18 cellular contexts compared by ENCODE assay signal in genomic region chr5:151019331-151019730, GRCh38. TPM values are rescaled to one million over a fixed set of nuclear protein-coding genes. Genes with fewer than 3 reads are reported as not detected.
DNase-seq lines count a peak whose midpoint lies in the region; ATAC-seq and TF ChIP-seq lines count a peak whose summit lies in the region.
"Had no signal": no experiment of that assay in that cellular context is flagged by ENCODE, and none has a peak within 500 bp of the region (broad histone marks: within the 10 kb centered on the region; RNA-seq: fewer than 3 reads in every experiment).

No MANE protein-coding gene starts in this region.

- H3K36me3 ChIP-seq in BLaER1 treated with 17β-estradiol and CSF1 and Interleukin-3, amounts not matched to agents 10 nM and 100 nM = peaks cover 0 to 10% (median 0%) of the 10 kb centered on the region in 11 experiments; a peak in 2 of 22 replicates
- H3K36me3 ChIP-seq in esophagus squamous epithelium (peaks cover 0 to 2% (median 0%) of the 10 kb centered on the region in 3 donors), psoas muscle (ENCODE audit: insufficient read depth in 1 of 2, low read depth in 1 of 2) (no peaks in the 10 kb centered on the region)
- H3K36me3 ChIP-seq: HAP-1, pancreas had no signal

- no peak overlapping the region for H3K4me3 ChIP-seq in BLaER1 treated with 17β-estradiol and CSF1 and Interleukin-3, amounts not matched to agents 10 nM and 100 nM
- H3K4me3 ChIP-seq in esophagus squamous epithelium = no peak overlapping the region
- no peak overlapping the region for H3K4me3 ChIP-seq in psoas muscle
- no peak overlapping the region for H3K4me3 ChIP-seq in dorsolateral prefrontal cortex

- peak overlapping the region in 9 of 11 experiments; percentile 1 to 99 (median 98); a peak in 8 of 22 replicates for H3K4me2 ChIP-seq in BLaER1 treated with 17β-estradiol and CSF1 and Interleukin-3, amounts not matched to agents 10 nM and 100 nM

- H4K20me1 ChIP-seq in BLaER1 treated with 17β-estradiol and CSF1 and Interleukin-3, amounts not matched to agents 10 nM and 100 nM = peaks cover 0 to 36% (median 6%) of the 10 kb centered on the region in 11 experiments; a peak in 10 of 22 replicates

- H3K27ac ChIP-seq in BLaER1 treated with 17β-estradiol and CSF1 and Interleukin-3, amounts not matched to agents 10 nM and 100 nM = no peak overlapping the region
- H3K27ac ChIP-seq in esophagus squamous epithelium (peak overlapping the region; percentile 79 to 96 (median 90)), psoas muscle (peak overlapping the region; percentile 96), dorsolateral prefrontal cortex (no peak overlapping the region)
- H3K27ac ChIP-seq: pancreas had no signal

- no peak for ATAC-seq in psoas muscle
- ATAC-seq: activated CD4-positive, alpha-beta T cell treated with anti-CD3 and anti-CD28 coated beads for 36 hours; activated T-cell treated with anti-CD3 and anti-CD28 coated beads, Interleukin-2, amount 50 U/mL, for 72 hours; left lung; pancreas had no signal

- intact Hi-C loops in esophagus squamous epithelium (cut with DNase I) (no loop called here), psoas muscle (cut with DNase I) (no loop called here), dorsolateral prefrontal cortex (cut with DNase I) (no loop called here)

- TF ChIP-seq CTCF in esophagus squamous epithelium (IDR thresholded peaks at IDR 0.05) = no peak
- no peak for TF ChIP-seq CTCF in psoas muscle (IDR thresholded peaks at IDR 0.05)
- TF ChIP-seq CTCF in dorsolateral prefrontal cortex (IDR thresholded peaks at IDR 0.05 in 54 of 56, conservative IDR thresholded peaks at IDR 0.05 in 2 of 56; ENCODE audit: low read depth in 1 of 56, partially characterized antibody in 56 of 56) = no peak

- peaks cover 0 to 26% (median 15%) of the 10 kb centered on the region in 11 experiments; a peak in 15 of 22 replicates for H3K27me3 ChIP-seq in BLaER1 treated with 17β-estradiol and CSF1 and Interleukin-3, amounts not matched to agents 10 nM and 100 nM
- no peaks in the 10 kb centered on the region for H3K27me3 ChIP-seq in esophagus squamous epithelium
- no peaks in the 10 kb centered on the region for H3K27me3 ChIP-seq in psoas muscle (ENCODE audit: insufficient read depth in 3 of 3, low read length in 2 of 3)
- no peaks in the 10 kb centered on the region for H3K27me3 ChIP-seq in dorsolateral prefrontal cortex
- H3K27me3 ChIP-seq: left lung, pancreas, testis had no signal

- H3K9ac ChIP-seq in BLaER1 treated with 17β-estradiol and CSF1 and Interleukin-3, amounts not matched to agents 10 nM and 100 nM = no peak overlapping the region

- WGBS in esophagus squamous epithelium, 2 donors = 70 to 78% methylated on average over 1 to 2 of the region's 2 CpGs
- WGBS in psoas muscle, 3 donors = 60 to 70% (median 63%) methylated on average over 2 of the region's 2 CpGs

- DNase-seq in EH (ENCODE audit: low read depth) (peak; percentile 25), esophagus squamous epithelium (lab: John Stamatoyannopoulos, UW) (no peak), psoas muscle (no peak), T1000 (lab: John Stamatoyannopoulos, UW) (no peak), dorsolateral prefrontal cortex (no peak)
- DNase-seq in activated CD8-positive, alpha-beta memory T cell treated with anti-CD3 and anti-CD28 coated beads for 24 hours = no peak
- DNase-seq: activated CD4-positive, alpha-beta T cell treated with anti-CD3 and anti-CD28 coated beads for 36 hours; activated T-cell treated with anti-CD3 and anti-CD28 coated beads, Interleukin-2, amount 50 U/mL, for 72 hours; EL; left lung; NCI-H1105 treated with DMSO at 0.1 percent for 48 hours; NCI-H526 treated with DMSO at 0.1 percent for 48 hours; pancreas; Right ventricle myocardium superior; testis had no signal

- no peaks in the 10 kb centered on the region for H3K9me3 ChIP-seq in BLaER1 treated with 17β-estradiol and CSF1 and Interleukin-3, amounts not matched to agents 10 nM and 100 nM (replicated peaks in 1 of 11)
- H3K9me3 ChIP-seq in esophagus squamous epithelium (no peaks in the 10 kb centered on the region), psoas muscle (no peaks in the 10 kb centered on the region)
- H3K9me3 ChIP-seq: HAP-1, left lung, pancreas, testis had no signal

- H3K4me1 ChIP-seq in BLaER1 treated with 17β-estradiol and CSF1 and Interleukin-3, amounts not matched to agents 10 nM and 100 nM = peaks cover 25 to 82% (median 41%) of the 10 kb centered on the region in 10 experiments
- H3K4me1 ChIP-seq in esophagus squamous epithelium (peaks cover 43 to 96% (median 43%) of the 10 kb centered on the region in 3 donors), psoas muscle (peaks cover 39% of the 10 kb centered on the region)

- TF ChIP-seq POLR2A in esophagus squamous epithelium (IDR thresholded peaks at IDR 0.05) = no peak

RNA-seq across cellular contexts. Expression of gene GPX3, which starts 1.1 kb away (rescaled TPM):
- 1,000 to 10,000 TPM in 1 of 4 donors, 100 to 1,000 TPM in 3; 166 to 1,028 (median 489) TPM for total RNA-seq in esophagus squamous epithelium
- 100 to 1,000 TPM; 447 to 852 (median 690) TPM for total RNA-seq in psoas muscle
- polyA plus RNA-seq in psoas muscle = 100 to 1,000 TPM; 551 to 766 (median 552) TPM
- total RNA-seq in dorsolateral prefrontal cortex = 100 to 1,000 TPM in 5 of 120 experiments, 10 to 100 TPM in 115; 15.1 to 151 (median 46.9) TPM
- total RNA-seq: activated CD4-positive, alpha-beta T cell treated with anti-CD3 and anti-CD28 coated beads for 36 hours; activated T-cell treated with anti-CD3 and anti-CD28 coated beads, Interleukin-2, amount 50 U/mL, for 72 hours; OCI-LY7 had no signal

Comparison
In these comparisons a context has a peak if more than half of its experiments do, and no peak if none do; other contexts are left out.
1. H3K27ac ChIP-seq: peak in esophagus squamous epithelium (4 of 4) and psoas muscle (single experiment); none in BLaER1 treated with 17β-estradiol and CSF1 and Interleukin-3, amounts not matched to agents 10 nM and 100 nM (0 of 11) and dorsolateral prefrontal cortex (0 of 59).